In the genomic region with DNA sequence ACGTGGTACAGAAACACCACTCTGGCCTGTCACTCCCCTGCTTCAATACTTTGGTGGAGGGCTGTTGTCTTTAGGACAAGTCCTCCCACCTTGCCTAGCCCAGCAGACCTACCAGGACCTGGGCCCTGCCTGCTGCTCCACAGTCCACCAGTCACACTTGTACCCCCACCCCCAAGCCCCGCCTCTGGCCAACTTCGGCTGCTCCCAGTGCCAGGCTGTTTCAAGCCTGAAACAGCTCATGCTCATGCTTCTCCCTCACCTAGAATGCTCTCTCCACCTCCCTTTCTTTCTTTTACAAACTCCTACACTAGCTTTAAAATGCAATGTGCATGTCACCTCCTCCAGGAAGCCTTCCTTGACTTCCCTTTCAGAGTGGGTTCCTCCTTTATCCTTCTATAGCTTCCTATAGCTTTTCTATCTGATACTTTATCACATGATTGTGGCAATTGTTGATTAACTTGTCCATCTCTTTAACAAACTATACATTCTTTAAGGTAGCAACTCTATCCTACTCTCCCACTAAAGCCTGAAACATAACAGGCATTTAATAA, we compare ENCODE assay signal across 25 cellular contexts. TPM values are rescaled to one million over a fixed set of nuclear protein-coding genes. Genes with fewer than 3 reads are reported as not detected.
"Had no signal": no experiment of that assay in that cellular context is flagged by ENCODE, and none has a peak within 500 bp of the region (broad histone marks: within the 10 kb centered on the region; RNA-seq: fewer than 3 reads in every experiment).

No MANE protein-coding gene starts in this region.

- H3K36me3 ChIP-seq: ascending aorta, brain microvascular endothelial cell, left lung, pancreas, right atrium auricular region had no signal

- H3K4me3 ChIP-seq: ascending aorta, left lung, pancreas, psoas muscle, right atrium auricular region, tibial nerve had no signal

- DNase-seq: activated CD4-positive, alpha-beta T cell treated with anti-CD3 and anti-CD28 coated beads for 1 hour; activated naive CD4-positive, alpha-beta T cell; activated T-cell treated with anti-CD3 and anti-CD28 coated beads, Interleukin-2, amount 50 U/mL, for 1 hour; brain microvascular endothelial cell; caudate nucleus; dermis blood vessel endothelial cell; effector CD8-positive, alpha-beta T cell; hippocampal formation; kidney glomerular epithelial cell; left lung; midbrain; natural killer cell; pancreas; psoas muscle; stimulated activated CD4-positive, alpha-beta T cell treated with anti-CD3 and anti-CD28 coated beads, Interleukin-12 subunit alpha, Interleukin-12 subunit beta, amount 100 ng/mL, for 4 hours; stimulated activated CD4-positive, alpha-beta T cell treated with anti-CD3 and anti-CD28 coated beads, Interleukin-4, amount 100 ng/mL, for 4 hours; substantia nigra; T-helper 1 cell had no signal

- ATAC-seq: activated T-helper 17 cell treated with anti-CD3 and anti-CD28 coated beads, Interleukin-2, amount 50 U/mL, for 72 hours; left lung; natural killer cell; psoas muscle had no signal

- H3K27ac ChIP-seq: brain microvascular endothelial cell, left lung, pancreas, psoas muscle, right atrium auricular region, tibial nerve had no signal

- H3K27me3 ChIP-seq: ascending aorta, brain microvascular endothelial cell, left lung, pancreas, right atrium auricular region, tibial nerve had no signal

- H3K4me1 ChIP-seq: ascending aorta, pancreas, psoas muscle, right atrium auricular region, tibial nerve had no signal

- FAIRE-seq: frontal cortex, pancreas, TTC549 had no signal

- H3K9me3 ChIP-seq: ascending aorta, left lung, pancreas, psoas muscle, right atrium auricular region, tibial nerve had no signal

RNA-seq across cellular contexts. Expression of gene OXER1, which starts 4.8 kb away (rescaled TPM):
- total RNA-seq: dermis blood vessel endothelial cell, frontal cortex, lung microvascular endothelial cell had no signal

RNA-seq across cellular contexts. Expression of gene HAAO, which starts 23.6 kb away (rescaled TPM):
- total RNA-seq: dermis blood vessel endothelial cell, lung microvascular endothelial cell had no signal
